In genomic region chr4:39759569-39759968, GRCh38 we compare ENCODE assay signal across 18 cellular contexts.
DNase-seq lines count a peak whose midpoint lies in the region; ATAC-seq, FAIRE-seq and TF ChIP-seq lines count a peak whose summit lies in the region.
"Had no signal": no experiment of that assay in that cellular context is flagged by ENCODE, and none has a peak within 500 bp of the region (broad histone marks: within the 10 kb centered on the region; RNA-seq: fewer than 3 reads in every experiment).

No MANE protein-coding gene starts in this region.

- no peak overlapping the region for H2AK5ac ChIP-seq in trophoblast cell (ENCODE audit: low read length)

- H3K4me3 ChIP-seq in bronchial epithelial cell (ENCODE audit: low read depth, low read length) = no peak overlapping the region
- H3K4me3 ChIP-seq in trophoblast cell (ENCODE audit: low read depth, low read length) = no peak overlapping the region
- H3K4me3 ChIP-seq: GM23248, HAP-1 had no signal

- peaks cover 10% of the 10 kb centered on the region for H3K36me3 ChIP-seq in bronchial epithelial cell (ENCODE audit: control insufficient read depth, insufficient read depth, low read length)
- peaks cover 26 to 37% of the 10 kb centered on the region in 2 experiments for H3K36me3 ChIP-seq in trophoblast cell (ENCODE audit: control insufficient read depth in 1 of 2, insufficient read depth in 2 of 2, low read length in 2 of 2)

- no peak overlapping the region for H2BK12ac ChIP-seq in trophoblast cell (ENCODE audit: low read length)

- POLR2A ChIA-PET in T-cell (lab: Charles Lee) = no interaction called here

- H3K4me1 Mint-ChIP-seq in activated naive CD8-positive, alpha-beta T cell treated with anti-CD3 and anti-CD28 coated beads, Interleukin-2, amount 50 U/mL, for 24 hours = peaks cover 7% of the 10 kb centered on the region
- peaks cover 0 to 3% (median 1%) of the 10 kb centered on the region in 3 donors for H3K4me1 Mint-ChIP-seq in T-cell

- H4K8ac ChIP-seq in trophoblast cell (ENCODE audit: low read depth, low read length) = no peak overlapping the region

- CTCF ChIA-PET in T-cell (lab: Charles Lee) = interaction anchor here (0.7 to 1.5 kb wide), 2 partner anchors 22 to 66 kb away, joined by 3 to 7 read pairs; no protein-coding TSS in a partner anchor

- H3K18ac ChIP-seq in trophoblast cell (ENCODE audit: low read length) = no peak overlapping the region

- H3K9me3 Mint-ChIP-seq in activated naive CD8-positive, alpha-beta T cell treated with anti-CD3 and anti-CD28 coated beads, Interleukin-2, amount 50 U/mL, for 24 hours = no peaks in the 10 kb centered on the region
- no peaks in the 10 kb centered on the region for H3K9me3 Mint-ChIP-seq in T-cell
- H3K9me3 Mint-ChIP-seq: CD4-positive, alpha-beta T cell had no signal

- FAIRE-seq in bronchial epithelial cell (lab: Jason Lieb, UNC) (no peak), frontal cortex (lab: Jason Lieb, UNC) (no peak)
- FAIRE-seq: A204.1, GM19239 had no signal

- no peaks in the 10 kb centered on the region for H3K27me3 ChIP-seq in bronchial epithelial cell (ENCODE audit: control insufficient read depth, insufficient read depth, low read length)
- no peaks in the 10 kb centered on the region for H3K27me3 ChIP-seq in foreskin keratinocyte
- H3K27me3 ChIP-seq in trophoblast cell (ENCODE audit: insufficient read depth, low read length) = no peaks in the 10 kb centered on the region

- ATAC-seq in activated naive CD8-positive, alpha-beta T cell treated with anti-CD3 and anti-CD28 coated beads, Interleukin-2, amount 50 U/mL, for 24 hours = peak; percentile 46
- ATAC-seq in foreskin keratinocyte (no peak), T-cell (replicated peaks in 1 of 4) (no peak)

- no peaks in the 10 kb centered on the region for H3K27me3 Mint-ChIP-seq in activated naive CD8-positive, alpha-beta T cell treated with anti-CD3 and anti-CD28 coated beads, Interleukin-2, amount 50 U/mL, for 24 hours
- no peaks in the 10 kb centered on the region for H3K27me3 Mint-ChIP-seq in T-cell
- H3K27me3 Mint-ChIP-seq: CD4-positive, alpha-beta T cell had no signal

- no peak overlapping the region for H3K4me3 Mint-ChIP-seq in activated naive CD8-positive, alpha-beta T cell treated with anti-CD3 and anti-CD28 coated beads, Interleukin-2, amount 50 U/mL, for 24 hours
- no peak overlapping the region for H3K4me3 Mint-ChIP-seq in T-cell
- H3K4me3 Mint-ChIP-seq: CD4-positive, alpha-beta T cell had no signal

- H3K4ac ChIP-seq in trophoblast cell (ENCODE audit: low read depth, low read length) = no peak overlapping the region

- no peak overlapping the region for H2BK5ac ChIP-seq in trophoblast cell (ENCODE audit: low read depth, low read length, poor library complexity)

- H3K79me2 ChIP-seq in trophoblast cell (ENCODE audit: control insufficient read depth, insufficient read depth, low read length, poor library complexity) = peaks cover 1% of the 10 kb centered on the region

- no peak overlapping the region for H2BK120ac ChIP-seq in trophoblast cell (ENCODE audit: insufficient read depth, low read length, poor library complexity)

- no peak for DNase-seq in activated naive CD8-positive, alpha-beta T cell treated with anti-CD3 and anti-CD28 coated beads, Interleukin-2, amount 50 U/mL, for 24 hours
- DNase-seq in bronchial epithelial cell (ENCODE audit: low read depth) (peak; percentile 11), foreskin keratinocyte (peak; percentile 10 to 32), trophoblast cell (peak; percentile 76 to 97), A172 (ENCODE audit: low spot score) (no peak), frontal cortex (ENCODE audit: low spot score in 2 of 2) (no peak), T-cell (no peak), NCI-H1436 treated with DMSO at 0.1 percent for 48 hours (lab: John Stamatoyannopoulos, UW) (no peak)
- DNase-seq: ACHN; CD4-positive, alpha-beta T cell; DMS153; DMS79; GDM1; GM23248 had no signal

- H2AFZ ChIP-seq in trophoblast cell (ENCODE audit: insufficient read depth, low read length, poor library complexity) = no peak overlapping the region
- H2AFZ ChIP-seq: GM23248 had no signal

- H3K14ac ChIP-seq in trophoblast cell (ENCODE audit: low read length) = no peak overlapping the region

- H4K12ac ChIP-seq in trophoblast cell (ENCODE audit: low read depth, low read length) = no peak overlapping the region

- H3K4me1 ChIP-seq in foreskin keratinocyte (no peaks in the 10 kb centered on the region), trophoblast cell (ENCODE audit: control insufficient read depth in 1 of 2, insufficient read depth in 2 of 2, low read length in 2 of 2) (no peaks in the 10 kb centered on the region)
- H3K4me1 ChIP-seq: HAP-1 had no signal

- no peak overlapping the region for H4K91ac ChIP-seq in trophoblast cell (ENCODE audit: low read depth, low read length)

- H3K27ac ChIP-seq in foreskin keratinocyte = no peak overlapping the region
- H3K27ac ChIP-seq in trophoblast cell (ENCODE audit: low read depth, low read length) = no peak overlapping the region
- H3K27ac ChIP-seq: C4-2B, GM23248 had no signal

- no peak overlapping the region for H3K4me2 ChIP-seq in trophoblast cell (ENCODE audit: low read length)

- no CpG with 5 or more reads among the region's 4 CpGs for WGBS in trophoblast cell (ENCODE audit: extremely low coverage, insufficient coverage, insufficient read length)

- H3K36me3 Mint-ChIP-seq in activated naive CD8-positive, alpha-beta T cell treated with anti-CD3 and anti-CD28 coated beads, Interleukin-2, amount 50 U/mL, for 24 hours (ENCODE audit: low read depth) = peaks cover 38% of the 10 kb centered on the region
- H3K36me3 Mint-ChIP-seq in T-cell = peaks cover 44% of the 10 kb centered on the region

- no peak overlapping the region for H3K9ac ChIP-seq in trophoblast cell (ENCODE audit: low read length)
- H3K9ac ChIP-seq: GM23248 had no signal

- no peak overlapping the region for H3K27ac Mint-ChIP-seq in activated naive CD8-positive, alpha-beta T cell treated with anti-CD3 and anti-CD28 coated beads, Interleukin-2, amount 50 U/mL, for 24 hours
- no peak overlapping the region for H3K27ac Mint-ChIP-seq in T-cell
- H3K27ac Mint-ChIP-seq: CD4-positive, alpha-beta T cell had no signal

- TF ChIP-seq CTCF in bronchial epithelial cell (IDR thresholded peaks at IDR 0.05; ENCODE audit: insufficient read depth, low read length, severe bottlenecking) = no peak
- TF ChIP-seq CTCF in foreskin keratinocyte (conservative IDR thresholded peaks at IDR 0.05) = no peak

- no peaks in the 10 kb centered on the region for H3K79me1 ChIP-seq in trophoblast cell (ENCODE audit: low read length)

- no peaks in the 10 kb centered on the region for H3K9me3 ChIP-seq in trophoblast cell (ENCODE audit: insufficient read depth, low read depth, low read length)
- H3K9me3 ChIP-seq: HAP-1 had no signal

- H3K23ac ChIP-seq in trophoblast cell (ENCODE audit: low read length) = no peak overlapping the region

Comparison
In these comparisons a context has a peak if more than half of its experiments do, and no peak if none do; other contexts are left out.
1. DNase-seq: peak in bronchial epithelial cell (single experiment), foreskin keratinocyte (2 of 2) and trophoblast cell (2 of 2); none in activated naive CD8-positive, alpha-beta T cell treated with anti-CD3 and anti-CD28 coated beads, Interleukin-2, amount 50 U/mL, for 24 hours (single experiment), A172 (single experiment), frontal cortex (0 of 2), T-cell (0 of 34) and NCI-H1436 treated with DMSO at 0.1 percent for 48 hours (single experiment).